In genomic region chr3:141729240-141729639, GRCh38 we compare ENCODE assay signal across 1 cellular context.
TF ChIP-seq lines count a peak whose summit lies in the region.

No MANE protein-coding gene starts in this region.

TF ChIP-seq in HepG2, 621 proteins besides CTCF, POLR2A, EP300 and RAD21:
- no peak for TF ChIP-seq NFATC3 (CRISPR knock-in tag; IDR thresholded peaks at IDR 0.05)
- 0 out of 2 replicates have a peak, but pooled peaks have one; percentile 21 for TF ChIP-seq PPARG (CRISPR knock-in tag; conservative IDR thresholded peaks at IDR 0.05)
TF ChIP-seq in HepG2: peak in this region for 1.
